ENCODE assay signal across 17 cellular contexts in genomic region chr5:79771387-79771786, GRCh38.
DNase-seq lines count a peak whose midpoint lies in the region; ATAC-seq and TF ChIP-seq lines count a peak whose summit lies in the region.
"Had no signal": no experiment of that assay in that cellular context is flagged by ENCODE, and none has a peak within 500 bp of the region (broad histone marks: within the 10 kb centered on the region; RNA-seq: fewer than 3 reads in every experiment).

No MANE protein-coding gene starts in this region.

- H3K9me2 ChIP-seq in GM23248 (ENCODE audit: insufficient read depth): no peaks in the 10 kb centered on the region

- TF ChIP-seq CTCF in Calu3 (IDR thresholded peaks at IDR 0.05; ENCODE audit: unreplicated experiment): no peak

- no peaks in the 10 kb centered on the region for H3K36me3 ChIP-seq in GM23248 (ENCODE audit: low read depth)
- no peaks in the 10 kb centered on the region for H3K36me3 ChIP-seq in SJCRH30

- in situ Hi-C loops in GM23248 (cut with MboI): no loop called here

- no peaks in the 10 kb centered on the region for H4K20me1 ChIP-seq in GM23248 (ENCODE audit: insufficient read depth)

- H3K79me2 ChIP-seq in GM23248 (ENCODE audit: insufficient read depth): no peaks in the 10 kb centered on the region

- DNase-seq in GM23248: peak; percentile 83
- peak; percentile 13 to 19 for DNase-seq in SJCRH30
- DNase-seq in glomerular visceral epithelial cell (ENCODE audit: extremely low spot score): peak; percentile 58
- DNase-seq in skeletal muscle cell (ENCODE audit: low read depth): peak; percentile 61
- no peak for DNase-seq in SHP77 treated with DMSO at 0.1 percent for 48 hours (lab: John Stamatoyannopoulos, UW)
- DNase-seq in Calu3: no peak
- DNase-seq in Kasumi-1 (lab: John Stamatoyannopoulos, UW): no peak
- DNase-seq: activated CD4-positive, alpha-beta T cell treated with anti-CD3 and anti-CD28 coated beads, Interleukin-2, amount 50 U/mL, for 48 hours; activated gamma-delta T cell; Caco-2; NCI-H1105; NCI-H345; stimulated activated CD4-positive, alpha-beta T cell treated with anti-CD3 and anti-CD28 coated beads, Interleukin-12 subunit alpha, Interleukin-12 subunit beta, amount 100 ng/mL, for 4 hours; trophoblast cell had no signal

- H2AFZ ChIP-seq in GM23248: peak overlapping the region; percentile 48

- 8 to 12% methylated on average over 2 of the region's 2 CpGs for WGBS in GM23248 (ENCODE audit: low coverage in 1 of 2, low lambda C conversion rate in 2 of 2, missing lambda C conversion rate in 2 of 2), 2 experiments

- CTCF ChIA-PET in Calu3 (lab: Charles Lee): interaction anchor here (1.4 kb wide), 1 partner anchor 312 kb away, joined by 3 read pairs; no protein-coding TSS in a partner anchor

- no peak overlapping the region for H3K27ac ChIP-seq in GM23248
- no peak overlapping the region for H3K27ac ChIP-seq in SJCRH30
- H3K27ac ChIP-seq: cardiac muscle cell, epithelial cell of prostate had no signal

- peaks cover 12% of the 10 kb centered on the region for H3K4me1 ChIP-seq in GM23248 (ENCODE audit: insufficient read depth)
- no peaks in the 10 kb centered on the region; the same call in 1 of the 2 replicates for H3K4me1 ChIP-seq in SJCRH30
- H3K4me1 ChIP-seq: Caco-2 had no signal

- peaks cover 19% of the 10 kb centered on the region for H3K27me3 Mint-ChIP-seq in Calu3 (ENCODE audit: unreplicated experiment)

- no peak for ATAC-seq in HG03432 (IDR thresholded peaks at IDR 0.05; ENCODE audit: unreplicated experiment)

- peaks cover 6% of the 10 kb centered on the region for H3K9me3 Mint-ChIP-seq in Calu3 (ENCODE audit: low read depth, unreplicated experiment)

- BruUV-seq in Calu3 (replicated peaks; lab: Mats Ljungman, UMichigan): no TSS peak

- H3K9me3 ChIP-seq in GM23248 (ENCODE audit: low read depth) (no peaks in the 10 kb centered on the region), SJCRH30 (replicated peaks) (peaks cover 9% of the 10 kb centered on the region; the same call in 1 of the 2 replicates)
- H3K9me3 ChIP-seq: Caco-2 had no signal

- H3K9ac ChIP-seq in GM23248: no peak overlapping the region

- H3K27me3 ChIP-seq in GM23248 (replicated peaks; ENCODE audit: insufficient read depth): no peaks in the 10 kb centered on the region
- no peaks in the 10 kb centered on the region for H3K27me3 ChIP-seq in SJCRH30
- H3K27me3 ChIP-seq: cardiac muscle cell had no signal

- 0 out of 2 replicates have a peak, but pooled peaks cover 3% of the 10 kb centered on the region for H3F3A ChIP-seq in GM23248 (ENCODE audit: insufficient read depth)

- H3K4me3 ChIP-seq in GM23248: no peak overlapping the region
- no peak overlapping the region for H3K4me3 ChIP-seq in SJCRH30
- no peak overlapping the region for H3K4me3 ChIP-seq in skeletal muscle cell (ENCODE audit: low read depth, low read length)
- H3K4me3 ChIP-seq: cardiac muscle cell had no signal

- H3K4me3 Mint-ChIP-seq in Calu3 (ENCODE audit: low read depth, unreplicated experiment): no peak overlapping the region

- no peaks in the 10 kb centered on the region for H3K36me3 Mint-ChIP-seq in Calu3 (ENCODE audit: insufficient read depth, unreplicated experiment)

- intact Hi-C loops in Calu3 (cut with micrococcal nuclease; ENCODE audit: unreplicated experiment): loop anchor here (5.0 kb wide), 1 partner anchor 69 kb away; no protein-coding TSS in a partner anchor

- no peak overlapping the region for H3K4me2 ChIP-seq in GM23248 (ENCODE audit: unreplicated experiment)

- H3K4me1 Mint-ChIP-seq in Calu3 (ENCODE audit: low read depth, unreplicated experiment): no peaks in the 10 kb centered on the region

- H3K27ac Mint-ChIP-seq in Calu3 (ENCODE audit: unreplicated experiment): no peak overlapping the region

Comparison
In these comparisons a context has a peak if more than half of its experiments do, and no peak if none do; other contexts are left out.
1. DNase-seq: peak in GM23248 (single experiment), SJCRH30 (2 of 2), glomerular visceral epithelial cell (single experiment) and skeletal muscle cell (single experiment); none in SHP77 treated with DMSO at 0.1 percent for 48 hours (single experiment), Calu3 (single experiment) and Kasumi-1 (0 of 2).